ENCODE assay signal across 10 cellular contexts in the genomic region with DNA sequence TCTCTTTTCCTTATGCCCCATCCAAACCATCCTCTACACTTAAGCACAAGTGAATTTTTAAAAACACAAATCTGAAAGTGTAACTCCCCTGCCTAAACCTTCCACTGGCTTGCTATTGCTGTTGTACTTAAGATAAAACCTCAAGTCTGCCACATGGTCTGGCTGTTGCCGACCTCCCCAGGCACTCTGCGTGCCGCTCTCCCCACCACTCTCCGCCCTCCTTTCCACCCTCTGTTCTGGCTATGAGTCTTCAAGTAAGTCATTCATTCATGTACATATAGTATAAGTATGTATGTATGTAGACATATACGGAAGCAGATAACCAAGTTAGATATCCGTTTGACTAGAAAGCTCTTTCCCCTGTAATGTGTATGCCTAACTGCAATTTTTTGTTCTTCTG.
DNase-seq lines count a peak whose midpoint lies in the region; ATAC-seq and TF ChIP-seq lines count a peak whose summit lies in the region.
"Had no signal": no experiment of that assay in that cellular context is flagged by ENCODE, and none has a peak within 500 bp of the region (broad histone marks: within the 10 kb centered on the region; RNA-seq: fewer than 3 reads in every experiment).

No MANE protein-coding gene starts in this region.

- no peak overlapping the region for H2BK120ac ChIP-seq in H9 (ENCODE audit: low read depth, low read length, poor library complexity, severe bottlenecking)

- no peak overlapping the region for H4K91ac ChIP-seq in H9 (ENCODE audit: insufficient read length, low read depth, low read length)

- no peak overlapping the region for H2BK20ac ChIP-seq in H9 (ENCODE audit: low read depth, low read length, poor library complexity, severe bottlenecking)

- no peak overlapping the region for H3K14ac ChIP-seq in H9 (ENCODE audit: insufficient read depth, low read length)

- no peak overlapping the region for H3K23ac ChIP-seq in H9 (ENCODE audit: insufficient read length, low read depth, low read length)

- no peak overlapping the region for H2BK15ac ChIP-seq in H9 (ENCODE audit: low read depth, low read length)

- H3K4me1 Mint-ChIP-seq in Caco-2 (ENCODE audit: low read depth, unreplicated experiment) (peaks cover 50% of the 10 kb centered on the region), H9 (peaks cover 14 to 15% of the 10 kb centered on the region in 2 experiments)
- peaks cover 33 to 94% (median 77%) of the 10 kb centered on the region in 7 donors for H3K4me1 Mint-ChIP-seq in naive thymus-derived CD4-positive, alpha-beta T cell

- no peaks in the 10 kb centered on the region for H3K36me3 ChIP-seq in Caco-2 (ENCODE audit: control insufficient read depth, insufficient read depth, low read length)
- H3K36me3 ChIP-seq in naive thymus-derived CD4-positive, alpha-beta T cell (ENCODE audit: control insufficient read depth in 2 of 3, insufficient read depth in 3 of 3, low read length in 3 of 3), result no peaks in the 10 kb centered on the region
- H3K36me3 ChIP-seq: heart right ventricle, WERI-Rb-1 had no signal

- intact Hi-C loops in Caco-2 (cut with micrococcal nuclease; ENCODE audit: unreplicated experiment), result loop anchor here (2.0 kb wide), 1 partner anchor 29 kb away; no protein-coding TSS in a partner anchor
- intact Hi-C loops in naive thymus-derived CD4-positive, alpha-beta T cell (cut with micrococcal nuclease), result loop anchor here (2.0 to 10.0 kb wide), 11 partner anchors 15 to 844 kb away; partner anchors contain the start of genes GPBP1 (in 1 of the 2) and MAP3K1 (in 1 of the 2)

- no peak overlapping the region for H2AK5ac ChIP-seq in H9 (ENCODE audit: insufficient read length, low read length)

- H2BK12ac ChIP-seq in H9 (ENCODE audit: insufficient read length, low read depth, low read length), result no peak overlapping the region

- peak overlapping the region; percentile 75 for H3K27ac Mint-ChIP-seq in Caco-2 (ENCODE audit: unreplicated experiment)
- H3K27ac Mint-ChIP-seq in naive thymus-derived CD4-positive, alpha-beta T cell, result peak overlapping the region; percentile 33 to 92 (median 83)
- H3K27ac Mint-ChIP-seq in H9, result no peak overlapping the region

- DNase-seq in Caco-2 (no peak), NCI-H187 (lab: John Stamatoyannopoulos, UW) (no peak), H9 (no peak), RPMI8226 (no peak)
- DNase-seq in activated CD4-positive, alpha-beta T cell treated with anti-CD3 and anti-CD28 coated beads, Interleukin-2, amount 50 U/mL, for 1 hour, result peak; percentile 29
- peak in 8 of 9 donors; percentile 7 to 75 (median 24) for DNase-seq in naive thymus-derived CD4-positive, alpha-beta T cell
- DNase-seq: heart right ventricle, WERI-Rb-1 had no signal

- no peaks in the 10 kb centered on the region for H4K20me1 ChIP-seq in H9 (ENCODE audit: control insufficient read depth, insufficient read depth, insufficient read length)

- H3K36me3 Mint-ChIP-seq in Caco-2 (ENCODE audit: insufficient read depth, unreplicated experiment), result peaks cover 6% of the 10 kb centered on the region
- peaks cover 0 to 16% (median 0%) of the 10 kb centered on the region in 5 donors for H3K36me3 Mint-ChIP-seq in naive thymus-derived CD4-positive, alpha-beta T cell
- no peaks in the 10 kb centered on the region for H3K36me3 Mint-ChIP-seq in H9 (ENCODE audit: insufficient read depth in 1 of 3, low read depth in 3 of 3)

- H3K9me3 ChIP-seq in Caco-2 (no peaks in the 10 kb centered on the region; the same call in 1 of the 2 replicates), H9 (ENCODE audit: control insufficient read depth, low read depth, low read length) (no peaks in the 10 kb centered on the region)
- H3K9me3 ChIP-seq in naive thymus-derived CD4-positive, alpha-beta T cell (ENCODE audit: control insufficient read depth in 2 of 3, low read length in 3 of 3), result no peaks in the 10 kb centered on the region

- CTCF ChIA-PET in Caco-2 (lab: Charles Lee), result no interaction called here
- CTCF ChIA-PET in naive thymus-derived CD4-positive, alpha-beta T cell (lab: Charles Lee), result interaction anchor here (0.6 to 1.6 kb wide), 4 partner anchors 10 to 511 kb away, joined by 3 to 8 read pairs (median 6); no protein-coding TSS in a partner anchor

- no peak overlapping the region for H3K4me2 ChIP-seq in H9 (ENCODE audit: insufficient read depth, insufficient read length, low read length)

- no peak for TF ChIP-seq CTCF in Caco-2 (IDR thresholded peaks at IDR 0.05; ENCODE audit: insufficient read depth in 1 of 2, low read depth in 1 of 2, low read length in 1 of 2, severe bottlenecking in 1 of 2, unreplicated experiment in 1 of 2)
- no peak for TF ChIP-seq CTCF in H9 (conservative IDR thresholded peaks at IDR 0.05)

- H3K4me3 Mint-ChIP-seq in Caco-2 (ENCODE audit: unreplicated experiment) (no peak overlapping the region), H9 (no peak overlapping the region)
- H3K4me3 Mint-ChIP-seq in naive thymus-derived CD4-positive, alpha-beta T cell, result peak overlapping the region; percentile 53 to 88 (median 75)

- no peak overlapping the region for H3K4me3 ChIP-seq in Caco-2 (ENCODE audit: low read depth, low read length)
- H3K4me3 ChIP-seq in naive thymus-derived CD4-positive, alpha-beta T cell (ENCODE audit: low read length), result peak overlapping the region; percentile 3
- H3K4me3 ChIP-seq: heart right ventricle had no signal

- no peak overlapping the region for H2AFZ ChIP-seq in H9 (ENCODE audit: low read length)

- no CpG with 5 or more reads among the region's 6 CpGs for WGBS in H9 (ENCODE audit: extremely low coverage, insufficient read length, low lambda C conversion rate)

- no peaks in the 10 kb centered on the region for H3K23me2 ChIP-seq in H9 (ENCODE audit: insufficient read length, low read depth, low read length, poor library complexity, severe bottlenecking)

- H3K27ac ChIP-seq in naive thymus-derived CD4-positive, alpha-beta T cell (ENCODE audit: low read depth, low read length), result peak overlapping the region; percentile 53
- no peak overlapping the region for H3K27ac ChIP-seq in H9 (ENCODE audit: insufficient read length, low read depth, low read length)
- H3K27ac ChIP-seq: heart right ventricle, WERI-Rb-1 had no signal

- H3K56ac ChIP-seq in H9 (ENCODE audit: insufficient read length, low read depth, low read length), result no peak overlapping the region

- ATAC-seq in HG02678 (IDR thresholded peaks at IDR 0.05; ENCODE audit: unreplicated experiment) (peak; percentile 77), HG03571 (IDR thresholded peaks at IDR 0.05; ENCODE audit: unreplicated experiment) (no peak)
- ATAC-seq in naive thymus-derived CD4-positive, alpha-beta T cell, result peak; percentile 46

- no peak overlapping the region for H2BK5ac ChIP-seq in H9 (ENCODE audit: insufficient read length, low read length)

- H3K79me1 ChIP-seq in H9 (ENCODE audit: insufficient read depth, low read depth, low read length, poor library complexity, severe bottlenecking), result no peaks in the 10 kb centered on the region

- no peak overlapping the region for H3K18ac ChIP-seq in H9 (ENCODE audit: insufficient read length, low read depth, low read length)

- H3K4me1 ChIP-seq in Caco-2 (peaks cover 64% of the 10 kb centered on the region), H9 (ENCODE audit: insufficient read depth, low read length) (no peaks in the 10 kb centered on the region)
- peaks cover 22 to 49% of the 10 kb centered on the region in 2 donors for H3K4me1 ChIP-seq in naive thymus-derived CD4-positive, alpha-beta T cell (ENCODE audit: control insufficient read depth in 2 of 2, insufficient read depth in 2 of 2, low read length in 2 of 2)

- POLR2A ChIA-PET in Caco-2 (lab: Charles Lee), result interaction anchor here (1.3 kb wide), 1 partner anchor 9 kb away, joined by 3 read pairs; no protein-coding TSS in a partner anchor
- POLR2A ChIA-PET in naive thymus-derived CD4-positive, alpha-beta T cell (lab: Charles Lee), result interaction anchor here (0.6 to 3.4 kb wide), 5 partner anchors 11 to 359 kb away, joined by 3 to 29 read pairs (median 5); no protein-coding TSS in a partner anchor

- no peak overlapping the region for H3K4ac ChIP-seq in H9 (ENCODE audit: low read depth, low read length)

- no peaks in the 10 kb centered on the region for H3K27me3 ChIP-seq in Caco-2 (replicated peaks; ENCODE audit: control insufficient read depth, insufficient read depth, low read length)
- no peaks in the 10 kb centered on the region for H3K27me3 ChIP-seq in naive thymus-derived CD4-positive, alpha-beta T cell (ENCODE audit: control insufficient read depth in 2 of 2, insufficient read depth in 2 of 2, low read length in 2 of 2)
- H3K27me3 ChIP-seq in H9 (ENCODE audit: insufficient read depth, low read length), result no peaks in the 10 kb centered on the region
- H3K27me3 ChIP-seq: heart right ventricle had no signal

- H3K9ac ChIP-seq in H9 (ENCODE audit: extremely low read depth, insufficient read length, low read length), result no peak overlapping the region

- no peak overlapping the region for H4K8ac ChIP-seq in H9 (replicated peaks; ENCODE audit: insufficient read length, low read depth, low read length)

- no peak overlapping the region for H3T11ph ChIP-seq in H9 (ENCODE audit: low read length)

- no TSS peak for BruUV-seq in Caco-2 (replicated peaks; lab: Mats Ljungman, UMichigan)

- H3K27me3 Mint-ChIP-seq in Caco-2 (ENCODE audit: insufficient read depth, unreplicated experiment) (no peaks in the 10 kb centered on the region), H9 (ENCODE audit: low read depth) (peaks cover 6% of the 10 kb centered on the region)
- no peaks in the 10 kb centered on the region for H3K27me3 Mint-ChIP-seq in naive thymus-derived CD4-positive, alpha-beta T cell

- H3K79me2 ChIP-seq in H9 (ENCODE audit: insufficient read depth, low read length), result no peaks in the 10 kb centered on the region

- H3K9me3 Mint-ChIP-seq in Caco-2 (ENCODE audit: unreplicated experiment) (peaks cover 18% of the 10 kb centered on the region), H9 (no peaks in the 10 kb centered on the region)
- peaks cover 0 to 5% (median 0%) of the 10 kb centered on the region in 11 donors for H3K9me3 Mint-ChIP-seq in naive thymus-derived CD4-positive, alpha-beta T cell

- H4K5ac ChIP-seq in H9 (ENCODE audit: insufficient read length, low read depth, low read length), result no peak overlapping the region

Comparison
In these comparisons a context has a peak if more than half of its experiments do, and no peak if none do; other contexts are left out.
1. DNase-seq: peak in activated CD4-positive, alpha-beta T cell treated with anti-CD3 and anti-CD28 coated beads, Interleukin-2, amount 50 U/mL, for 1 hour (single experiment) and naive thymus-derived CD4-positive, alpha-beta T cell (8 of 9); none in Caco-2 (0 of 2), NCI-H187 (0 of 2), H9 (single experiment) and RPMI8226 (single experiment).
2. H3K27ac Mint-ChIP-seq: peak in Caco-2 (single experiment) and naive thymus-derived CD4-positive, alpha-beta T cell (9 of 9); none in H9 (0 of 3).
3. H3K4me3 Mint-ChIP-seq: peak in naive thymus-derived CD4-positive, alpha-beta T cell (10 of 10); none in Caco-2 (single experiment) and H9 (0 of 2).